Comparison of ENCODE assay signal across 8 cellular contexts in the genomic region with DNA sequence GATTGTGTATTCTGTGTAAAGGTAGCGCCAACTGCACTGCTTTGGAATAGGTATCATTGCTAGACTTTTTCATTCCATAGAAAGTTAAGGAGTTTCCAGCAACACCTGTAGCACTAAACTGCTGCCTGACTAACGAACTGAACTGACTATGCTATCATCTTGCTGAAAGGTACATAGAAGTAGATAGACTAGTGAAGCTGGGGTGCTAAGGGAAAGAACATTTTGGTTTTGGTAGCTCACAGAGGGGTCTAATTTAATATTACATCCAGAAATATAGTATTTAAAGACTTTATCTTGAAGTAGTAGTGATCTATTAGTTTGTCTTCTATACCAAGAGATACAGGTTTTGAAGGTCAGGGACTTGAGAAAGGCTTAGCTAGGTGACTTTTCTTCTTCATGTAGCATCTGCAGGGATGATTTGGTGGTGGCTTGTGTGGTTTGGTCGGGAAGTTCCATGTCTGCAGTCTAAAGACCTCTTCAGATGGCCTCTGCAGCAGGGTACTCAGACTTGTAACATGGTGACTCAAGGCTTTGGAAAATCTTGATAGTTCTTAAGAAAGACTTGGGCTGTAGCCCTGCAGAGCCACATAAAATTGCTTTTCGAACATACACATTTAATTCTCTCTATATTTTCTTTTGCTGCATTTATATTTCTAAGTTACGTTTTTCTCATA. TPM values are rescaled to one million over a fixed set of nuclear protein-coding genes. Genes with fewer than 3 reads are reported as not detected.
A peak's percentile ranks its signal among the peaks of the same experiment; 100 is the strongest.
DNase-seq lines count a peak whose midpoint lies in the region; ATAC-seq and TF ChIP-seq lines count a peak whose summit lies in the region.

No MANE protein-coding gene starts in this region.

- H3K36me3 ChIP-seq in prostate gland: no peaks in the 10 kb centered on the region

- no peaks in the 10 kb centered on the region for H3K27me3 ChIP-seq in prostate gland (replicated peaks; ENCODE audit: insufficient read depth)

- no peak overlapping the region for H3K4me3 ChIP-seq in prostate gland

- peaks cover 12% of the 10 kb centered on the region for H3K4me1 ChIP-seq in prostate gland (replicated peaks)

- peaks cover 0 to 7% of the 10 kb centered on the region in 2 donors for H3K36me3 Mint-ChIP-seq in activated T-cell treated with anti-CD3 and anti-CD28 coated beads, Interleukin-2, amount 50 U/mL, for 72 hours (ENCODE audit: insufficient read depth in 2 of 2)

- H3K27ac Mint-ChIP-seq in activated T-cell treated with anti-CD3 and anti-CD28 coated beads, Interleukin-2, amount 50 U/mL, for 72 hours: peak overlapping the region; percentile 44

- ATAC-seq in GM18508 (IDR thresholded peaks at IDR 0.05; ENCODE audit: insufficient read depth, unreplicated experiment) (peak; percentile 54), HG03066 (IDR thresholded peaks at IDR 0.05; ENCODE audit: low read depth, unreplicated experiment) (peak; percentile 41), HG02938 (IDR thresholded peaks at IDR 0.05; ENCODE audit: unreplicated experiment) (no peak)
- peak; percentile 96 to 98 for ATAC-seq in activated T-cell treated with anti-CD3 and anti-CD28 coated beads, Interleukin-2, amount 50 U/mL, for 72 hours (replicated peaks in 1 of 2)

- H3K9me3 ChIP-seq in prostate gland: no peaks in the 10 kb centered on the region

- peak overlapping the region; percentile 65 to 82 for H3K4me3 Mint-ChIP-seq in activated T-cell treated with anti-CD3 and anti-CD28 coated beads, Interleukin-2, amount 50 U/mL, for 72 hours

- WGBS in prostate gland: 76% methylated on average over 5 of the region's 5 CpGs

- intact Hi-C loops in prostate gland (cut with DNase I): no loop called here

- TF ChIP-seq POLR2A in prostate gland (IDR thresholded peaks at IDR 0.05): no peak

- H3K27me3 Mint-ChIP-seq in activated T-cell treated with anti-CD3 and anti-CD28 coated beads, Interleukin-2, amount 50 U/mL, for 72 hours (ENCODE audit: low read depth): no peaks in the 10 kb centered on the region

- peaks cover 97% of the 10 kb centered on the region for H3K4me1 Mint-ChIP-seq in activated T-cell treated with anti-CD3 and anti-CD28 coated beads, Interleukin-2, amount 50 U/mL, for 72 hours (ENCODE audit: low read depth)

- peak; percentile 61 to 76 for DNase-seq in activated T-cell treated with anti-CD3 and anti-CD28 coated beads, Interleukin-2, amount 50 U/mL, for 72 hours
- DNase-seq in stimulated activated CD4-positive, alpha-beta T cell treated with anti-CD3 and anti-CD28 coated beads, Interleukin-1b, Interleukin-23, amount 100 ng/mL, for 24 hours (ENCODE audit: low read depth in 4 of 4, low spot score in 1 of 4): peak in 3 of 4 experiments; percentile 13 to 43 (median 17)
- DNase-seq in prostate gland (ENCODE audit: low spot score) (no peak), SHP77 treated with DMSO at 0.1 percent for 48 hours (lab: John Stamatoyannopoulos, UW) (no peak), kidney tubule cell (ENCODE audit: low spot score) (no peak)

- no peak overlapping the region for H3K27ac ChIP-seq in prostate gland

- no peak for TF ChIP-seq CTCF in prostate gland (IDR thresholded peaks at IDR 0.05)

- H3K9me3 Mint-ChIP-seq in activated T-cell treated with anti-CD3 and anti-CD28 coated beads, Interleukin-2, amount 50 U/mL, for 72 hours: no peaks in the 10 kb centered on the region

RNA-seq across cellular contexts. Expression of a gene that starts 10.2 kb away (rescaled TPM):
- total RNA-seq in activated T-cell treated with anti-CD3 and anti-CD28 coated beads, Interleukin-2, amount 50 U/mL, for 72 hours: 10 to 100 TPM; 99.4 to 99.7 TPM
- total RNA-seq in prostate gland: 10 to 100 TPM; 71.5 to 99.5 TPM

Comparison
In these comparisons a context has a peak if more than half of its experiments do, and no peak if none do; other contexts are left out.
1. DNase-seq: peak in activated T-cell treated with anti-CD3 and anti-CD28 coated beads, Interleukin-2, amount 50 U/mL, for 72 hours (2 of 2) and stimulated activated CD4-positive, alpha-beta T cell treated with anti-CD3 and anti-CD28 coated beads, Interleukin-1b, Interleukin-23, amount 100 ng/mL, for 24 hours (3 of 4); none in prostate gland (single experiment), SHP77 treated with DMSO at 0.1 percent for 48 hours (single experiment) and kidney tubule cell (single experiment).